Comparison of ENCODE assay signal across 19 cellular contexts in genomic region chr12:19759229-19759628, GRCh38.
DNase-seq lines count a peak whose midpoint lies in the region; ATAC-seq, FAIRE-seq and TF ChIP-seq lines count a peak whose summit lies in the region.
"Had no signal": no experiment of that assay in that cellular context is flagged by ENCODE, and none has a peak within 500 bp of the region (broad histone marks: within the 10 kb centered on the region; RNA-seq: fewer than 3 reads in every experiment).

No MANE protein-coding gene starts in this region.

- H3K36me3 ChIP-seq in bronchial epithelial cell (ENCODE audit: control insufficient read depth, insufficient read depth, low read length) (no peaks in the 10 kb centered on the region), suprapubic skin (no peaks in the 10 kb centered on the region)
- H3K36me3 ChIP-seq: BLaER1 treated with 17β-estradiol and CSF1 and Interleukin-3, amounts not matched to agents 10 nM and 100 nM had no signal

- H3K27ac ChIP-seq in suprapubic skin, result no peak overlapping the region
- H3K27ac ChIP-seq: BLaER1 treated with 17β-estradiol and CSF1 and Interleukin-3, amounts not matched to agents 10 nM and 100 nM had no signal

- H3K27me3 Mint-ChIP-seq in Calu3 (ENCODE audit: unreplicated experiment), result no peaks in the 10 kb centered on the region
- H3K27me3 Mint-ChIP-seq: activated naive CD8-positive, alpha-beta T cell; dendritic cell treated with granulocyte-macrophage colony-stimulating factor and Interleukin-4, amounts not matched to agents 40 ng/mL and 50 ng/mL, for 4 days had no signal

- H3K9me3 ChIP-seq in suprapubic skin, result no peaks in the 10 kb centered on the region
- H3K9me3 ChIP-seq: BLaER1 treated with 17β-estradiol and CSF1 and Interleukin-3, amounts not matched to agents 10 nM and 100 nM had no signal

- TF ChIP-seq POLR2A in suprapubic skin (IDR thresholded peaks at IDR 0.05), result no peak

- H3K27ac Mint-ChIP-seq in Calu3 (ENCODE audit: unreplicated experiment), result peak overlapping the region; percentile 32
- H3K27ac Mint-ChIP-seq: activated naive CD8-positive, alpha-beta T cell; dendritic cell treated with granulocyte-macrophage colony-stimulating factor and Interleukin-4, amounts not matched to agents 40 ng/mL and 50 ng/mL, for 4 days; H9; naive thymus-derived CD4-positive, alpha-beta T cell; stimulated activated naive CD8-positive, alpha-beta T cell treated with anti-CD3 and anti-CD28 coated beads, Interleukin-15, Interleukin-2, amounts not matched to agents 100 ng/mL and 50 ng/mL, for 24 hours had no signal

- no peak for DNase-seq in Calu3
- DNase-seq in NCI-H226, result peak; percentile 75
- DNase-seq in bronchial epithelial cell (ENCODE audit: low read depth), result peak; percentile 71
- DNase-seq in kidney tubule cell (ENCODE audit: low spot score), result peak; percentile 55
- DNase-seq in suprapubic skin (ENCODE audit: low spot score in 2 of 2), result no peak
- no peak for DNase-seq in DMS 273 (lab: John Stamatoyannopoulos, UW; ENCODE audit: unreplicated experiment)
- DNase-seq: activated CD4-positive, CD25-positive, alpha-beta regulatory T cell treated with anti-CD3 and anti-CD28 coated beads, Interleukin-2, amount 50 U/mL, for 72 hours; H9; MM.1S; naive thymus-derived CD4-positive, alpha-beta T cell; right cardiac atrium; T-helper 1 cell had no signal

- CTCF ChIA-PET in Calu3 (lab: Charles Lee), result no interaction called here

- peaks cover 42% of the 10 kb centered on the region for H3K4me1 Mint-ChIP-seq in Calu3 (ENCODE audit: low read depth, unreplicated experiment)

- intact Hi-C loops in Calu3 (cut with micrococcal nuclease; ENCODE audit: unreplicated experiment), result loop anchor here (5.0 kb wide), 3 partner anchors 43 to 453 kb away; no protein-coding TSS in a partner anchor

- no peak overlapping the region for H3K4me3 ChIP-seq in bronchial epithelial cell (ENCODE audit: low read depth, low read length)
- no peak overlapping the region for H3K4me3 ChIP-seq in suprapubic skin
- H3K4me3 ChIP-seq: BLaER1 treated with 17β-estradiol and CSF1 and Interleukin-3, amounts not matched to agents 10 nM and 100 nM had no signal

- TF ChIP-seq CTCF in Calu3 (IDR thresholded peaks at IDR 0.05; ENCODE audit: unreplicated experiment), result no peak
- no peak for TF ChIP-seq CTCF in bronchial epithelial cell (IDR thresholded peaks at IDR 0.05; ENCODE audit: insufficient read depth, low read length, severe bottlenecking)
- no peak for TF ChIP-seq CTCF in suprapubic skin (IDR thresholded peaks at IDR 0.05)

- no TSS peak for BruUV-seq in Calu3 (replicated peaks; lab: Mats Ljungman, UMichigan)

- H3K27me3 ChIP-seq in bronchial epithelial cell (ENCODE audit: control insufficient read depth, insufficient read depth, low read length) (no peaks in the 10 kb centered on the region), suprapubic skin (no peaks in the 10 kb centered on the region)
- H3K27me3 ChIP-seq: BLaER1 treated with 17β-estradiol and CSF1 and Interleukin-3, amounts not matched to agents 10 nM and 100 nM had no signal

- H3K4me3 Mint-ChIP-seq in Calu3 (ENCODE audit: low read depth, unreplicated experiment), result no peak overlapping the region
- H3K4me3 Mint-ChIP-seq: activated naive CD8-positive, alpha-beta T cell; dendritic cell treated with granulocyte-macrophage colony-stimulating factor and Interleukin-4, amounts not matched to agents 40 ng/mL and 50 ng/mL, for 4 days; H9; naive thymus-derived CD4-positive, alpha-beta T cell; stimulated activated naive CD8-positive, alpha-beta T cell treated with anti-CD3 and anti-CD28 coated beads, Interleukin-15, Interleukin-2, amounts not matched to agents 100 ng/mL and 50 ng/mL, for 24 hours had no signal

- H3K4me1 ChIP-seq in suprapubic skin, result no peaks in the 10 kb centered on the region

- TF ChIP-seq EP300 in suprapubic skin (IDR thresholded peaks at IDR 0.05), result no peak

- no peaks in the 10 kb centered on the region for H3K36me3 Mint-ChIP-seq in Calu3 (ENCODE audit: insufficient read depth, unreplicated experiment)

- peaks cover 4% of the 10 kb centered on the region for H3K9me3 Mint-ChIP-seq in Calu3 (ENCODE audit: low read depth, unreplicated experiment)
- H3K9me3 Mint-ChIP-seq: dendritic cell treated with granulocyte-macrophage colony-stimulating factor and Interleukin-4, amounts not matched to agents 40 ng/mL and 50 ng/mL, for 4 days; H9 had no signal

- FAIRE-seq in bronchial epithelial cell (lab: Jason Lieb, UNC), result no peak
- FAIRE-seq: GM18507 had no signal

- ATAC-seq in HG03280 (IDR thresholded peaks at IDR 0.05; ENCODE audit: unreplicated experiment), result no peak
- ATAC-seq in GM21786 (IDR thresholded peaks at IDR 0.05; ENCODE audit: unreplicated experiment), result no peak
- ATAC-seq: naive thymus-derived CD4-positive, alpha-beta T cell; right cardiac atrium had no signal

Comparison
In these comparisons a context has a peak if more than half of its experiments do, and no peak if none do; other contexts are left out.
1. DNase-seq: peak in NCI-H226 (single experiment), bronchial epithelial cell (single experiment) and kidney tubule cell (single experiment); none in Calu3 (single experiment), suprapubic skin (0 of 2) and DMS 273 (single experiment).